In genomic region chr7:115676707-115677106, GRCh38 we compare ENCODE assay signal across 21 cellular contexts.
DNase-seq lines count a peak whose midpoint lies in the region; ATAC-seq, FAIRE-seq and TF ChIP-seq lines count a peak whose summit lies in the region.
"Had no signal": no experiment of that assay in that cellular context is flagged by ENCODE, and none has a peak within 500 bp of the region (broad histone marks: within the 10 kb centered on the region; RNA-seq: fewer than 3 reads in every experiment).

No MANE protein-coding gene starts in this region.

- intact Hi-C loops in right lobe of liver (cut with DNase I) = no loop called here
- intact Hi-C loops in sigmoid colon (cut with DNase I) = loop anchor here (5.0 to 10.0 kb wide), 3 partner anchors 752 to 1594 kb away; partner anchors contain the start of genes FOXP2 and MDFIC

- 22% methylated on average over 3 of the region's 3 CpGs for WGBS in right lobe of liver (ENCODE audit: insufficient coverage, low coverage, low lambda C conversion rate, missing lambda C conversion rate)
- 66 to 79% methylated on average over 3 of the region's 3 CpGs for WGBS in sigmoid colon, 2 donors

- no peaks in the 10 kb centered on the region for H3K36me3 Mint-ChIP-seq in activated T-cell treated with anti-CD3 and anti-CD28 coated beads, Interleukin-2, amount 50 U/mL, for 72 hours (ENCODE audit: insufficient read depth in 2 of 2)
- H3K36me3 Mint-ChIP-seq: CD8-positive, alpha-beta memory T cell; IgD-negative memory B cell had no signal

- TF ChIP-seq POLR2A in H54 (IDR thresholded peaks at IDR 0.05; ENCODE audit: low read depth, low read length) (no peak), right lobe of liver (IDR thresholded peaks at IDR 0.05) (no peak), sigmoid colon (IDR thresholded peaks at IDR 0.05) (no peak)

- H3K27ac ChIP-seq in SJCRH30 = peak overlapping the region; percentile 29; the same call in 1 of the 2 replicates
- peak overlapping the region in 2 of 3 donors; percentile 21 to 30 for H3K27ac ChIP-seq in right lobe of liver
- peak overlapping the region in 3 of 4 donors; percentile 48 to 61 (median 55) for H3K27ac ChIP-seq in sigmoid colon
- H3K27ac ChIP-seq: C4-2B had no signal

- ATAC-seq in right lobe of liver (peak; percentile 25 to 57 (median 46)), HG02973 (IDR thresholded peaks at IDR 0.05; ENCODE audit: unreplicated experiment) (no peak), GM21723 (IDR thresholded peaks at IDR 0.05; ENCODE audit: unreplicated experiment) (no peak)
- no peak for ATAC-seq in activated T-cell treated with anti-CD3 and anti-CD28 coated beads, Interleukin-2, amount 50 U/mL, for 72 hours (replicated peaks in 1 of 2)

- no peaks in the 10 kb centered on the region for H3K4me1 Mint-ChIP-seq in activated T-cell treated with anti-CD3 and anti-CD28 coated beads, Interleukin-2, amount 50 U/mL, for 72 hours (ENCODE audit: low read depth)
- H3K4me1 Mint-ChIP-seq: CD8-positive, alpha-beta memory T cell; IgD-negative memory B cell had no signal

- FAIRE-seq in H54 (lab: Jason Lieb, UNC) = peak; percentile 27
- FAIRE-seq: GM18507, GM19239, HTR-8/SVneo had no signal

- H3K4me3 Mint-ChIP-seq in activated T-cell treated with anti-CD3 and anti-CD28 coated beads, Interleukin-2, amount 50 U/mL, for 72 hours = no peak overlapping the region
- H3K4me3 Mint-ChIP-seq: CD8-positive, alpha-beta memory T cell; H9; IgD-negative memory B cell had no signal

- no peak overlapping the region for H3K4me3 ChIP-seq in SJCRH30
- no peak overlapping the region for H3K4me3 ChIP-seq in right lobe of liver
- H3K4me3 ChIP-seq in sigmoid colon = peak overlapping the region in 2 of 4 donors; percentile 30 to 31

- TF ChIP-seq CTCF in right lobe of liver (IDR thresholded peaks at IDR 0.05) (no peak), sigmoid colon (IDR thresholded peaks at IDR 0.05) (no peak)

- no peaks in the 10 kb centered on the region for H3K36me3 ChIP-seq in SJCRH30
- H3K36me3 ChIP-seq in right lobe of liver = no peaks in the 10 kb centered on the region
- H3K36me3 ChIP-seq in sigmoid colon = no peaks in the 10 kb centered on the region

- H3K9me3 ChIP-seq in SJCRH30 (replicated peaks) (no peaks in the 10 kb centered on the region), right lobe of liver (no peaks in the 10 kb centered on the region), sigmoid colon (no peaks in the 10 kb centered on the region)
- H3K9me3 ChIP-seq: SK-N-SH had no signal

- DNase-seq in H54 (ENCODE audit: insufficient read length, low spot score) (no peak), SJCRH30 (no peak), right lobe of liver (no peak), sigmoid colon (no peak)
- DNase-seq in activated T-cell treated with anti-CD3 and anti-CD28 coated beads, Interleukin-2, amount 50 U/mL, for 72 hours = no peak
- DNase-seq: CD8-positive, alpha-beta memory T cell; H9; Karpas-422; MV-4-11; NCI-H1105 treated with DMSO at 0.1 percent for 48 hours; NCI-H1694; NCI-H2171 treated with DMSO at 0.1 percent for 48 hours; Right ventricle myocardium superior; SK-N-SH had no signal

- H3K4me1 ChIP-seq in SJCRH30 (peaks cover 49% of the 10 kb centered on the region), right lobe of liver (peaks cover 0 to 33% (median 9%) of the 10 kb centered on the region in 4 donors), sigmoid colon (peaks cover 0 to 35% (median 15%) of the 10 kb centered on the region in 4 donors)

- no peak overlapping the region for H3K27ac Mint-ChIP-seq in activated T-cell treated with anti-CD3 and anti-CD28 coated beads, Interleukin-2, amount 50 U/mL, for 72 hours
- H3K27ac Mint-ChIP-seq: CD8-positive, alpha-beta memory T cell; IgD-negative memory B cell had no signal

- H3K27me3 ChIP-seq in SJCRH30 = no peaks in the 10 kb centered on the region
- H3K27me3 ChIP-seq in right lobe of liver = no peaks in the 10 kb centered on the region
- H3K27me3 ChIP-seq in sigmoid colon = no peaks in the 10 kb centered on the region

- no peaks in the 10 kb centered on the region for H3K27me3 Mint-ChIP-seq in activated T-cell treated with anti-CD3 and anti-CD28 coated beads, Interleukin-2, amount 50 U/mL, for 72 hours (ENCODE audit: low read depth)
- H3K27me3 Mint-ChIP-seq: CD8-positive, alpha-beta memory T cell; IgD-negative memory B cell had no signal

- no peak for TF ChIP-seq EP300 in sigmoid colon (IDR thresholded peaks at IDR 0.05)

- no peaks in the 10 kb centered on the region for H3K9me3 Mint-ChIP-seq in activated T-cell treated with anti-CD3 and anti-CD28 coated beads, Interleukin-2, amount 50 U/mL, for 72 hours
- H3K9me3 Mint-ChIP-seq: CD8-positive, alpha-beta memory T cell; H9; IgD-negative memory B cell had no signal

Comparison
In these comparisons a context has a peak if more than half of its experiments do, and no peak if none do; other contexts are left out.
1. ATAC-seq: peak in right lobe of liver (4 of 4); none in HG02973 (single experiment), GM21723 (single experiment) and activated T-cell treated with anti-CD3 and anti-CD28 coated beads, Interleukin-2, amount 50 U/mL, for 72 hours (0 of 2).
2. Peak in every context shown above with its lines, with median percentiles within 50 percentile points of each other: H3K27ac ChIP-seq.